ENCODE assay signal across 13 cellular contexts in genomic region chr11:32137263-32137662, GRCh38. TPM values are rescaled to one million over a fixed set of nuclear protein-coding genes. Genes with fewer than 3 reads are reported as not detected.
DNase-seq lines count a peak whose midpoint lies in the region; ATAC-seq, FAIRE-seq and TF ChIP-seq lines count a peak whose summit lies in the region.
"Had no signal": no experiment of that assay in that cellular context is flagged by ENCODE, and none has a peak within 500 bp of the region (broad histone marks: within the 10 kb centered on the region; RNA-seq: fewer than 3 reads in every experiment).

No MANE protein-coding gene starts in this region.

- no peaks in the 10 kb centered on the region for H3K9me3 ChIP-seq in PC-3 (ENCODE audit: low read length)

- H4K20me1 ChIP-seq in PC-3 (ENCODE audit: low read length), result no peaks in the 10 kb centered on the region

- no peak overlapping the region for H3K4me3 Mint-ChIP-seq in activated T-helper 1 cell treated with anti-CD3 and anti-CD28 coated beads, Interleukin-12 subunit alpha, Interleukin-12 subunit beta, Interleukin-2, Interleukin-4 antibody, amounts not matched to agents 30 ng/mL and 10 ng/mL and 1 ng/mL, durations not matched to agents 14 hours and 24 hours and 36 hours
- no peak overlapping the region for H3K4me3 Mint-ChIP-seq in activated T-cell treated with anti-CD3 and anti-CD28 coated beads, Interleukin-2, amount 50 U/mL, for 24 hours

- no peak overlapping the region for H3K27ac Mint-ChIP-seq in activated T-helper 1 cell treated with anti-CD3 and anti-CD28 coated beads, Interleukin-12 subunit alpha, Interleukin-12 subunit beta, Interleukin-2, Interleukin-4 antibody, amounts not matched to agents 30 ng/mL and 10 ng/mL and 1 ng/mL, durations not matched to agents 14 hours and 24 hours and 36 hours
- H3K27ac Mint-ChIP-seq in activated T-cell treated with anti-CD3 and anti-CD28 coated beads, Interleukin-2, amount 50 U/mL, for 24 hours, result no peak overlapping the region

- no TSS peak for BruUV-seq in PC-3 (replicated peaks; lab: Mats Ljungman, UMichigan)

- DNase-seq in COLO829 (ENCODE audit: low spot score), result peak; percentile 41
- DNase-seq in PC-3, result peak; percentile 76
- peak; percentile 91 for DNase-seq in dermis blood vessel endothelial cell
- DNase-seq in myocyte (ENCODE audit: low read depth), result peak; percentile 88
- no peak for DNase-seq in frontal cortex (ENCODE audit: low spot score in 2 of 2)
- DNase-seq in activated T-helper 1 cell treated with anti-CD3 and anti-CD28 coated beads, Interleukin-12 subunit alpha, Interleukin-12 subunit beta, Interleukin-2, Interleukin-4 antibody, amounts not matched to agents 30 ng/mL and 10 ng/mL and 1 ng/mL, durations not matched to agents 14 hours and 24 hours and 36 hours (ENCODE audit: low spot score), result no peak
- no peak for DNase-seq in activated T-cell treated with anti-CD3 and anti-CD28 coated beads, Interleukin-2, amount 50 U/mL, for 24 hours
- DNase-seq in NCI-H524 treated with DMSO at 0.1 percent for 48 hours (lab: John Stamatoyannopoulos, UW), result no peak
- DNase-seq: activated T-cell treated with anti-CD3 and anti-CD28 coated beads for 4 hours, NCI-H1048, NCI-H774, small intestine had no signal

- H3K9me2 ChIP-seq in PC-3 (replicated peaks; ENCODE audit: low read length), result no peaks in the 10 kb centered on the region

- 0 out of 2 replicates have a peak overlapping the region, but pooled peaks have one; percentile 15 for H3K4me2 ChIP-seq in PC-3 (ENCODE audit: low read length)

- H3K36me3 ChIP-seq in PC-3 (ENCODE audit: low read depth, low read length), result no peaks in the 10 kb centered on the region

- no peak for TF ChIP-seq CTCF in PC-3 (conservative IDR thresholded peaks at IDR 0.05; ENCODE audit: low read depth, low read length)

- no peaks in the 10 kb centered on the region for H3K4me1 Mint-ChIP-seq in activated T-helper 1 cell treated with anti-CD3 and anti-CD28 coated beads, Interleukin-12 subunit alpha, Interleukin-12 subunit beta, Interleukin-2, Interleukin-4 antibody, amounts not matched to agents 30 ng/mL and 10 ng/mL and 1 ng/mL, durations not matched to agents 14 hours and 24 hours and 36 hours (ENCODE audit: low read depth)
- no peaks in the 10 kb centered on the region for H3K4me1 Mint-ChIP-seq in activated T-cell treated with anti-CD3 and anti-CD28 coated beads, Interleukin-2, amount 50 U/mL, for 24 hours (ENCODE audit: low read depth)

- CTCF ChIA-PET in PC-3 (lab: Charles Lee), result no interaction called here

- H3F3A ChIP-seq in PC-3 (ENCODE audit: low read length, unreplicated experiment), result no peaks in the 10 kb centered on the region

- H3K9ac ChIP-seq in PC-3 (ENCODE audit: low read length), result no peak overlapping the region

- H3K4me3 ChIP-seq in PC-3 (ENCODE audit: low read length), result no peak overlapping the region

- H3K79me2 ChIP-seq in PC-3 (ENCODE audit: low read length), result no peaks in the 10 kb centered on the region

- peaks cover 4% of the 10 kb centered on the region for H3K27me3 Mint-ChIP-seq in activated T-helper 1 cell treated with anti-CD3 and anti-CD28 coated beads, Interleukin-12 subunit alpha, Interleukin-12 subunit beta, Interleukin-2, Interleukin-4 antibody, amounts not matched to agents 30 ng/mL and 10 ng/mL and 1 ng/mL, durations not matched to agents 14 hours and 24 hours and 36 hours (ENCODE audit: insufficient read depth)
- peaks cover 3% of the 10 kb centered on the region for H3K27me3 Mint-ChIP-seq in activated T-cell treated with anti-CD3 and anti-CD28 coated beads, Interleukin-2, amount 50 U/mL, for 24 hours

- POLR2A ChIA-PET in PC-3 (lab: Charles Lee; ENCODE audit: unreplicated experiment), result no interaction called here

- no peak for FAIRE-seq in frontal cortex (lab: Jason Lieb, UNC)
- FAIRE-seq: GM18507, small intestine had no signal

- no peaks in the 10 kb centered on the region for H3K9me3 Mint-ChIP-seq in activated T-helper 1 cell treated with anti-CD3 and anti-CD28 coated beads, Interleukin-12 subunit alpha, Interleukin-12 subunit beta, Interleukin-2, Interleukin-4 antibody, amounts not matched to agents 30 ng/mL and 10 ng/mL and 1 ng/mL, durations not matched to agents 14 hours and 24 hours and 36 hours
- no peaks in the 10 kb centered on the region for H3K9me3 Mint-ChIP-seq in activated T-cell treated with anti-CD3 and anti-CD28 coated beads, Interleukin-2, amount 50 U/mL, for 24 hours

- intact Hi-C loops in PC-3 (cut with micrococcal nuclease), result no loop called here
- intact Hi-C loops in activated T-helper 1 cell treated with anti-CD3 and anti-CD28 coated beads, Interleukin-12 subunit alpha, Interleukin-12 subunit beta, Interleukin-2, Interleukin-4 antibody, amounts not matched to agents 30 ng/mL and 10 ng/mL and 1 ng/mL, durations not matched to agents 14 hours and 24 hours and 36 hours (cut with micrococcal nuclease), result no loop called here

- peak; percentile 22; the same call in 1 of the 2 replicates for ATAC-seq in PC-3

- H3K27me3 ChIP-seq in PC-3 (ENCODE audit: low read length), result no peaks in the 10 kb centered on the region

- no peaks in the 10 kb centered on the region for H3K36me3 Mint-ChIP-seq in activated T-helper 1 cell treated with anti-CD3 and anti-CD28 coated beads, Interleukin-12 subunit alpha, Interleukin-12 subunit beta, Interleukin-2, Interleukin-4 antibody, amounts not matched to agents 30 ng/mL and 10 ng/mL and 1 ng/mL, durations not matched to agents 14 hours and 24 hours and 36 hours (ENCODE audit: low read depth)
- no peaks in the 10 kb centered on the region for H3K36me3 Mint-ChIP-seq in activated T-cell treated with anti-CD3 and anti-CD28 coated beads, Interleukin-2, amount 50 U/mL, for 24 hours (ENCODE audit: low read depth)

- H2AFZ ChIP-seq in PC-3 (ENCODE audit: low read length), result no peak overlapping the region

- H3K27ac ChIP-seq in PC-3 (ENCODE audit: low read length), result no peak overlapping the region

- peaks cover 10% of the 10 kb centered on the region; the same call in 1 of the 2 replicates for H3K4me1 ChIP-seq in PC-3 (ENCODE audit: insufficient read depth, low read length)

RNA-seq across cellular contexts. Expression of gene RCN1, which starts 46.4 kb away (rescaled TPM):
- total RNA-seq in PC-3 (2014; rRNA removed) (94.6 and 110 TPM in 2 replicates), dermis blood vessel endothelial cell (299 and 565 TPM in 2 replicates), myocyte (242 and 262 TPM in 2 replicates), frontal cortex (22.8 TPM)
- polyA plus RNA-seq in myocyte (2012), result 278 TPM
- total RNA-seq in activated T-helper 1 cell treated with anti-CD3 and anti-CD28 coated beads, Interleukin-12 subunit alpha, Interleukin-12 subunit beta, Interleukin-2, Interleukin-4 antibody, amounts not matched to agents 30 ng/mL and 10 ng/mL and 1 ng/mL, durations not matched to agents 14 hours and 24 hours and 36 hours, result 30.9 and 36.5 TPM in 2 replicates

Comparison
In these comparisons a context has a peak if more than half of its experiments do, and no peak if none do; other contexts are left out.
1. DNase-seq: peak in COLO829 (single experiment), PC-3 (single experiment), dermis blood vessel endothelial cell (single experiment) and myocyte (single experiment); none in frontal cortex (0 of 2), activated T-helper 1 cell treated with anti-CD3 and anti-CD28 coated beads, Interleukin-12 subunit alpha, Interleukin-12 subunit beta, Interleukin-2, Interleukin-4 antibody, amounts not matched to agents 30 ng/mL and 10 ng/mL and 1 ng/mL, durations not matched to agents 14 hours and 24 hours and 36 hours (single experiment), activated T-cell treated with anti-CD3 and anti-CD28 coated beads, Interleukin-2, amount 50 U/mL, for 24 hours (single experiment) and NCI-H524 treated with DMSO at 0.1 percent for 48 hours (single experiment).